10 cellular contexts compared by ENCODE assay signal in genomic region chr6:21769405-21769851, GRCh38.
A peak's percentile ranks its signal among the peaks of the same experiment; 100 is the strongest.
DNase-seq lines count a peak whose midpoint lies in the region; ATAC-seq, FAIRE-seq and TF ChIP-seq lines count a peak whose summit lies in the region.
"Had no signal": no experiment of that assay in that cellular context is flagged by ENCODE, and none has a peak within 500 bp of the region (broad histone marks: within the 10 kb centered on the region; RNA-seq: fewer than 3 reads in every experiment).

No MANE protein-coding gene starts in this region.

- H3K79me2 ChIP-seq in ACC112 (ENCODE audit: control insufficient read depth, insufficient read depth, low read length, unreplicated experiment), result no peaks in the 10 kb centered on the region
- peaks cover 19% of the 10 kb centered on the region for H3K79me2 ChIP-seq in endothelial cell of umbilical vein (ENCODE audit: control insufficient read depth, insufficient read depth, low read length)

- DNase-seq in LNCaP clone FGC (ENCODE audit: low read depth) (peak; percentile 38), endothelial cell of umbilical vein (ENCODE audit: low read depth, low spot score) (peak; percentile 94), lung (ENCODE audit: low spot score) (peak; percentile 29), NCI-H748 (lab: John Stamatoyannopoulos, UW; ENCODE audit: unreplicated experiment) (no peak), DMS53 treated with DMSO at 0.1 percent for 48 hours (lab: John Stamatoyannopoulos, UW; ENCODE audit: unreplicated experiment) (no peak), posterior cingulate gyrus (no peak)
- DNase-seq: Kasumi-1 had no signal

- H3K27ac ChIP-seq in ACC112 (ENCODE audit: low read depth, low read length), result peak overlapping the region; percentile 72
- H3K27ac ChIP-seq in endothelial cell of umbilical vein (ENCODE audit: insufficient read depth, low read depth, low read length), result peak overlapping the region; percentile 98
- H3K27ac ChIP-seq in lung (ENCODE audit: low read depth in 1 of 2, low read length in 1 of 2), result peak overlapping the region in 1 of 2 donors; percentile 40
- H3K27ac ChIP-seq: BLaER1 treated with 17β-estradiol and CSF1 and Interleukin-3, amounts not matched to agents 10 nM and 100 nM had no signal

- H4K20me1 ChIP-seq in endothelial cell of umbilical vein (replicated peaks; ENCODE audit: control insufficient read depth, extremely low read depth, insufficient read depth, low read length), result no peaks in the 10 kb centered on the region
- H4K20me1 ChIP-seq: BLaER1 treated with 17β-estradiol and CSF1 and Interleukin-3, amounts not matched to agents 10 nM and 100 nM had no signal

- WGBS in lung, 2 donors, result 41 to 61% methylated on average over 2 of the region's 2 CpGs

- FAIRE-seq in endothelial cell of umbilical vein (lab: Jason Lieb, UNC), result peak; percentile 76

- POLR2A ChIA-PET in endothelial cell of umbilical vein (lab: Charles Lee), result interaction anchor here (1.4 to 3.0 kb wide), 3 partner anchors 29 to 175 kb away, joined by 4 to 36 read pairs (median 6); partner anchors contain the start of gene SOX4

- H3K27me3 ChIP-seq in ACC112 (ENCODE audit: insufficient read depth, low read length), result no peaks in the 10 kb centered on the region
- H3K27me3 ChIP-seq in endothelial cell of umbilical vein (ENCODE audit: control insufficient read depth in 2 of 2, insufficient read depth in 2 of 2, low read length in 2 of 2), result no peaks in the 10 kb centered on the region
- H3K27me3 ChIP-seq in lung (ENCODE audit: control insufficient read depth, insufficient read depth), result no peaks in the 10 kb centered on the region
- H3K27me3 ChIP-seq: BLaER1 treated with 17β-estradiol and CSF1 and Interleukin-3, amounts not matched to agents 10 nM and 100 nM had no signal

- ATAC-seq in lung (ENCODE audit: insufficient read depth, low FRiP score) (peak; percentile 79), GM18873 (IDR thresholded peaks at IDR 0.05; ENCODE audit: low FRiP score, unreplicated experiment) (no peak)

- no TSS peak for BruUV-seq in endothelial cell of umbilical vein (replicated peaks; lab: Mats Ljungman, UMichigan)

- TF ChIP-seq POLR2A in endothelial cell of umbilical vein (IDR thresholded peaks at IDR 0.05; ENCODE audit: low read depth, low read length), result no peak

- H3K4me1 ChIP-seq in ACC112 (ENCODE audit: control insufficient read depth, insufficient read depth, low read length, unreplicated experiment), result peaks cover 39% of the 10 kb centered on the region
- peaks cover 53% of the 10 kb centered on the region for H3K4me1 ChIP-seq in endothelial cell of umbilical vein (ENCODE audit: control insufficient read depth, extremely low read depth, insufficient read depth, low read length)
- peaks cover 0 to 10% of the 10 kb centered on the region in 2 donors for H3K4me1 ChIP-seq in lung (ENCODE audit: control insufficient read depth in 2 of 2, insufficient read depth in 2 of 2, low read length in 2 of 2)

- dilution Hi-C loops in endothelial cell of umbilical vein (cut with MboI; ENCODE audit: extremely low pct_ligation_motif_present, low sequenced_read_pairs), result no loop called here

- CTCF ChIA-PET in endothelial cell of umbilical vein (lab: Charles Lee), result interaction anchor here (0.6 to 2.7 kb wide), 16 partner anchors 12 to 1241 kb away, joined by 3 to 28 read pairs (median 4); partner anchors contain the start of gene SOX4

- H3K4me2 ChIP-seq in endothelial cell of umbilical vein (ENCODE audit: insufficient read depth, low read length), result peak overlapping the region; percentile 44

- TF ChIP-seq CTCF in LNCaP clone FGC (IDR thresholded peaks at IDR 0.05; ENCODE audit: control insufficient read depth, extremely low read depth, insufficient read depth), result no peak
- no peak for TF ChIP-seq CTCF in endothelial cell of umbilical vein (IDR thresholded peaks at IDR 0.05; ENCODE audit: extremely low read depth in 1 of 2, insufficient read depth in 1 of 2, low read depth in 1 of 2, low read length in 2 of 2)
- TF ChIP-seq CTCF in lung (IDR thresholded peaks at IDR 0.05; ENCODE audit: control extremely low read depth, extremely low read depth), result no peak

- peak overlapping the region; percentile 13 for H3K4me3 ChIP-seq in ACC112 (ENCODE audit: low read depth, low read length)
- no peak overlapping the region for H3K4me3 ChIP-seq in LNCaP clone FGC (ENCODE audit: low read depth, low read length)
- no peak overlapping the region for H3K4me3 ChIP-seq in endothelial cell of umbilical vein (replicated peaks in 1 of 3; ENCODE audit: insufficient read depth in 1 of 3, low read depth in 1 of 3, low read length in 3 of 3)
- no peak overlapping the region for H3K4me3 ChIP-seq in lung
- H3K4me3 ChIP-seq: BLaER1 treated with 17β-estradiol and CSF1 and Interleukin-3, amounts not matched to agents 10 nM and 100 nM had no signal

- no peaks in the 10 kb centered on the region for H3K9me1 ChIP-seq in endothelial cell of umbilical vein (replicated peaks; ENCODE audit: control insufficient read depth, extremely low read depth, insufficient read depth, low read length)

- H2AFZ ChIP-seq in ACC112 (ENCODE audit: low read length, unreplicated experiment), result peak overlapping the region; percentile 53
- H2AFZ ChIP-seq in endothelial cell of umbilical vein (ENCODE audit: low read depth, low read length), result no peak overlapping the region

- H3K36me3 ChIP-seq in ACC112 (ENCODE audit: insufficient read depth, low read length) (no peaks in the 10 kb centered on the region), endothelial cell of umbilical vein (ENCODE audit: control insufficient read depth in 2 of 2, extremely low read depth in 1 of 2, insufficient read depth in 2 of 2, low read length in 2 of 2) (no peaks in the 10 kb centered on the region), lung (ENCODE audit: control insufficient read depth in 2 of 2, insufficient read depth in 2 of 2, low read length in 2 of 2) (no peaks in the 10 kb centered on the region)
- H3K36me3 ChIP-seq: BLaER1 treated with 17β-estradiol and CSF1 and Interleukin-3, amounts not matched to agents 10 nM and 100 nM had no signal

- H3K9me3 ChIP-seq in endothelial cell of umbilical vein (replicated peaks; ENCODE audit: control insufficient read depth, insufficient read depth, low read length), result no peaks in the 10 kb centered on the region
- no peaks in the 10 kb centered on the region for H3K9me3 ChIP-seq in lung (ENCODE audit: control insufficient read depth in 2 of 2, insufficient read depth in 1 of 2, low read length in 1 of 2)

- intact Hi-C loops in endothelial cell of umbilical vein (cut with micrococcal nuclease) (loop anchor here (1.0 to 5.0 kb wide), 7 partner anchors 17 to 1113 kb away; no protein-coding TSS in a partner anchor), posterior cingulate gyrus (cut with DNase I) (no loop called here)

- H3K9ac ChIP-seq in endothelial cell of umbilical vein (replicated peaks; ENCODE audit: extremely low read depth, insufficient read depth, low read length), result peak overlapping the region; percentile 75
- H3K9ac ChIP-seq: BLaER1 treated with 17β-estradiol and CSF1 and Interleukin-3, amounts not matched to agents 10 nM and 100 nM had no signal

TF ChIP-seq in endothelial cell of umbilical vein, 7 proteins besides CTCF, POLR2A, EP300 and RAD21:
- TF ChIP-seq EZH2 (IDR thresholded peaks at IDR 0.05; ENCODE audit: borderline replicate concordance, low read depth, low read length, severe bottlenecking) (no peak), FOS (IDR thresholded peaks at IDR 0.05; ENCODE audit: borderline replicate concordance, insufficient read depth, low read length) (peak; percentile 63), GATA2 (IDR thresholded peaks at IDR 0.05; ENCODE audit: insufficient read depth, insufficient read length, low read depth, low read length) (peak; percentile 60), MAX (IDR thresholded peaks at IDR 0.05; ENCODE audit: insufficient read depth, insufficient read length) (no peak), MYC (IDR thresholded peaks at IDR 0.05; ENCODE audit: low read depth, low read length) (no peak)

Comparison
In these comparisons a context has a peak if more than half of its experiments do, and no peak if none do; other contexts are left out.
1. DNase-seq: peak in LNCaP clone FGC (single experiment), endothelial cell of umbilical vein (single experiment) and lung (single experiment); none in NCI-H748 (single experiment), DMS53 treated with DMSO at 0.1 percent for 48 hours (single experiment) and posterior cingulate gyrus (0 of 10).